In the genomic region with DNA sequence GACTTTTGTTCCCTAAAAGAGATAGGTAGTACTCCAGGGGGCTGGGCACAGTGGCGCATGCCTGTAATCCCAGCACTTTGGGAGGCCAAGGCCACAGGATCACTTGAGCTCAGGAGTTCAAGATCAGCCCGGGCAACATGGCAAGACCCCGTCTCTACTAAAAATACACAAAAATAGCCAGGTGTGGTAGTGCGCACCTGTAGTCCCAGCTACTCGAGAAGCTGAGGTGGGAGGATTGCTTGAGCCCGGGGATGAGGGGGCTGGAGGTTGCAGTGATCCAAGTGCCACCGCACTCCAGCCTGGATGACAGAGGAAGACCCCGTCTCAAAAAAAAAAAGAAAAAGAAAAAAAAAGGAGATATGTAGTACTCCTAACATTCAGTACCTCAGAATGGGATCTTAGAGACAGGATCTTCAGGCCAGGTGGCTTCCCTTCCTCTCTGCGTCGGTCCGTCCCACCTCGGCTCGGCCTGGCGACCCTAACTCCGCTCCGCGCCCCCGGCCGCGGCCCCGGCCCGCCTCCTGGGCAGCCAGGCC, we compare ENCODE assay signal across 8 cellular contexts.
A peak's percentile ranks its signal among the peaks of the same experiment; 100 is the strongest.
DNase-seq lines count a peak whose midpoint lies in the region; ATAC-seq and TF ChIP-seq lines count a peak whose summit lies in the region.

No MANE protein-coding gene starts in this region.

- H3K4me1 ChIP-seq in ES-I3 (ENCODE audit: insufficient read depth, low read length), result no peaks in the 10 kb centered on the region; the same call in 1 of the 2 replicates

- DNase-seq in T-helper 17 cell (no peak), fibroblast of pulmonary artery (ENCODE audit: low read depth) (no peak), skeletal muscle cell (ENCODE audit: low read depth) (no peak), putamen (ENCODE audit: low spot score) (no peak), midbrain (lab: John Stamatoyannopoulos, UW) (no peak), T1000 (lab: John Stamatoyannopoulos, UW) (no peak)

- H3K27ac Mint-ChIP-seq in T-helper 17 cell, result peak overlapping the region; percentile 92

- H3K36me3 ChIP-seq in ES-I3 (ENCODE audit: insufficient read depth, low read length), result peaks cover 2% of the 10 kb centered on the region; the same call in 1 of the 2 replicates

- ATAC-seq in HG02588 (IDR thresholded peaks at IDR 0.05; ENCODE audit: unreplicated experiment), result peak; percentile 26
- ATAC-seq in T-helper 17 cell, result peak; percentile 16

- H3K27me3 Mint-ChIP-seq in T-helper 17 cell, result no peaks in the 10 kb centered on the region

- TF ChIP-seq CTCF in fibroblast of pulmonary artery (IDR thresholded peaks at IDR 0.05; ENCODE audit: low read length, missing control alignments), result no peak

- H3K9me3 ChIP-seq in ES-I3 (ENCODE audit: control insufficient read depth, insufficient read depth, low read length) (no peaks in the 10 kb centered on the region), T-helper 17 cell (ENCODE audit: control insufficient read depth, low read length, poor library complexity, severe bottlenecking) (no peaks in the 10 kb centered on the region)

- peak overlapping the region; percentile 99 for H3K9ac ChIP-seq in ES-I3 (ENCODE audit: low read depth, low read length)

- peaks cover 2% of the 10 kb centered on the region for H3K36me3 Mint-ChIP-seq in T-helper 17 cell (ENCODE audit: low read depth)

- peaks cover 9% of the 10 kb centered on the region for H3K4me1 Mint-ChIP-seq in T-helper 17 cell

- peak overlapping the region; percentile 94 for H3K4me3 Mint-ChIP-seq in T-helper 17 cell

- H3K4me3 ChIP-seq in fibroblast of pulmonary artery (replicated peaks; ENCODE audit: low read depth, low read length) (peak overlapping the region; percentile 75), skeletal muscle cell (ENCODE audit: low read depth, low read length) (peak overlapping the region; percentile 71)
